27 cellular contexts compared by ENCODE assay signal in the genomic region with DNA sequence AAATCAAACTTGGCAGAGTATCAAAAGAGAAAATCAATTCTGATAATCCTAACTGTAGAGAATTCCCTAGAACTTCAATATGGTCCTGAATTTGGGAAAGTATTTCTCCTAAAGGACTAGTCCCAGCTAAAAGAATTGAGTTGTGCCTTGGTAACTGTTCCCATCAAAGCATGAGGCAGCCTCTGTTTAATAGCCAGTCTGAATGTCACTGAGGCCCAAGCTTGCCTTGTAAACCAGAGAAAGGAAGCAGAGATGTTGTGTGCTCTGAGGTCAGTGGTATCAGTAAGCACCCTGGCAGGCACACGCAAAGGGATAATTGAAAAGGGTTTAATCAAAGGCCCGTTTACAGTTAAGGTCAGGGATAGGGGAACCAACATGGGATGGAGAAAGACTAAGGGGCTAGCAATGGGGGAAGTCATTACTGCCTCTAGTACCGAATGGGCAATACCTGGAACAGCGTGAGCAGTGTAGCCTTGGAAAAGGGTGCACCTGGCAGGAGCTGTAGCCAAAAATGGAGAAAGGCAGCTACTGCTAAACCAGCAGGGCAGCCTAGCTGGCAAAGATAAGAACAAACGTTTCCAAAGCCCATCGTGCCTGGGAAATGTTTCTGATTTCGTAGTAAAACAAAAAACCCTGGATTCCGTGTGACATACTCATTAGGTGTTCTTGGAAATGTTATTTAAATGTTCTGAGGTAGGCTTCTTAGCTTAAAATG.
"Had no signal": no experiment of that assay in that cellular context is flagged by ENCODE, and none has a peak within 500 bp of the region (broad histone marks: within the 10 kb centered on the region; RNA-seq: fewer than 3 reads in every experiment).

No MANE protein-coding gene starts in this region.

- H3K36me3 ChIP-seq: esophagus squamous epithelium, heart right ventricle, left lung, neutrophil, pancreas, spleen, tibial artery, upper lobe of left lung had no signal

- H3K27me3 ChIP-seq: esophagus squamous epithelium, heart right ventricle, left lung, pancreas, spleen, testis, tibial artery, upper lobe of left lung had no signal

- FAIRE-seq: endometrium, islet of Langerhans, pancreas, urothelium cell line had no signal

- H3K36me3 Mint-ChIP-seq: naive B cell; natural killer cell treated with Interleukin-12 subunit alpha and Interleukin-12 subunit beta and Interleukin-15 and Interleukin-18, amount 100 ng/mL, for 72 hours; stimulated activated memory B cell treated with anti-CD40 and anti-IgM and Interleukin-4, amounts not matched to agents 10 μg/mL and 1 μg/mL and 100 μg/mL, for 72 hours had no signal

- H3K4me1 ChIP-seq: esophagus squamous epithelium, left lung, pancreas, spleen, testis, tibial artery, upper lobe of left lung had no signal

- H3K9me3 ChIP-seq: esophagus squamous epithelium, heart right ventricle, left lung, mucosa of descending colon, neutrophil, pancreas, testis, tibial artery, upper lobe of left lung had no signal

- H3K4me3 ChIP-seq: esophagus squamous epithelium, heart right ventricle, left lung, mucosa of descending colon, pancreas, spleen, testis, tibial artery, upper lobe of left lung had no signal

- H3K27ac Mint-ChIP-seq: effector memory CD8-positive, alpha-beta T cell; naive B cell; natural killer cell treated with Interleukin-12 subunit alpha and Interleukin-12 subunit beta and Interleukin-15 and Interleukin-18, amount 100 ng/mL, for 72 hours; stimulated activated memory B cell treated with anti-CD40 and anti-IgM and Interleukin-4, amounts not matched to agents 10 μg/mL and 1 μg/mL and 100 μg/mL, for 72 hours had no signal

- DNase-seq: cortex of kidney; effector memory CD8-positive, alpha-beta T cell; erythroblast; esophagus squamous epithelium; foreskin melanocyte; glutamatergic neuron; heart right ventricle; hippocampal formation; left cardiac atrium; left lung; mucosa of descending colon; naive B cell; pancreas; spleen; stimulated activated CD4-positive, alpha-beta T cell treated with anti-CD3 and anti-CD28 coated beads, Interleukin-4, amount 100 ng/mL, for 4 hours; stimulated activated naive CD8-positive, alpha-beta T cell treated with anti-CD3 and anti-CD28 coated beads, Interleukin-15, Interleukin-2, amounts not matched to agents 100 U/mL and 50 U/mL, for 24 hours; testis; tibial artery; upper lobe of left lung had no signal

- ATAC-seq: effector memory CD8-positive, alpha-beta T cell; heart right ventricle; left cardiac atrium; left lung; mucosa of descending colon; natural killer cell treated with Interleukin-12 subunit alpha and Interleukin-12 subunit beta and Interleukin-15 and Interleukin-18, amount 100 ng/mL, for 72 hours; pancreas; sciatic nerve; stimulated activated memory B cell treated with anti-CD40 and anti-IgM and Interleukin-4, amounts not matched to agents 10 μg/mL and 1 μg/mL and 100 μg/mL, for 72 hours; stimulated activated naive CD8-positive, alpha-beta T cell treated with anti-CD3 and anti-CD28 coated beads, Interleukin-15, Interleukin-2, amounts not matched to agents 100 U/mL and 50 U/mL, for 24 hours had no signal

- H3K4me1 Mint-ChIP-seq: naive B cell; neural crest cell; stimulated activated memory B cell treated with anti-CD40 and anti-IgM and Interleukin-4, amounts not matched to agents 10 μg/mL and 1 μg/mL and 100 μg/mL, for 72 hours had no signal

- H3K4me3 Mint-ChIP-seq: effector memory CD8-positive, alpha-beta T cell; naive B cell; natural killer cell treated with Interleukin-12 subunit alpha and Interleukin-12 subunit beta and Interleukin-15 and Interleukin-18, amount 100 ng/mL, for 72 hours; neural crest cell; stimulated activated memory B cell treated with anti-CD40 and anti-IgM and Interleukin-4, amounts not matched to agents 10 μg/mL and 1 μg/mL and 100 μg/mL, for 72 hours had no signal

- H3K9me3 Mint-ChIP-seq: effector memory CD8-positive, alpha-beta T cell; neural crest cell; stimulated activated memory B cell treated with anti-CD40 and anti-IgM and Interleukin-4, amounts not matched to agents 10 μg/mL and 1 μg/mL and 100 μg/mL, for 72 hours had no signal

- H3K27ac ChIP-seq: esophagus squamous epithelium, heart right ventricle, left lung, neutrophil, pancreas, spleen, testis, tibial artery, upper lobe of left lung had no signal
